In genomic region chrX:68832516-68833447, GRCh38 we compare ENCODE assay signal across 8 cellular contexts. TPM values are rescaled to one million over a fixed set of nuclear protein-coding genes. Genes with fewer than 3 reads are reported as not detected.
DNase-seq lines count a peak whose midpoint lies in the region; ATAC-seq, FAIRE-seq and TF ChIP-seq lines count a peak whose summit lies in the region.
"Had no signal": no experiment of that assay in that cellular context is flagged by ENCODE, and none has a peak within 500 bp of the region (broad histone marks: within the 10 kb centered on the region; RNA-seq: fewer than 3 reads in every experiment).

No MANE protein-coding gene starts in this region.

- no peaks in the 10 kb centered on the region; the same call in 1 of the 2 replicates for H4K20me1 ChIP-seq in Karpas-422 (ENCODE audit: insufficient read depth, low read depth, low read length)

- H3K36me3 ChIP-seq in HUES64 (ENCODE audit: insufficient read depth, low read length) (no peaks in the 10 kb centered on the region), bronchial epithelial cell (ENCODE audit: control insufficient read depth, insufficient read depth, low read length) (peaks cover 5% of the 10 kb centered on the region), lower lobe of right lung (no peaks in the 10 kb centered on the region), Karpas-422 (ENCODE audit: insufficient read depth, low read length) (no peaks in the 10 kb centered on the region)
- H3K36me3 ChIP-seq: adrenal gland had no signal

- H3K27ac ChIP-seq in HUES64 (ENCODE audit: low read depth, low read length) (no peak overlapping the region), lower lobe of right lung (no peak overlapping the region), Karpas-422 (ENCODE audit: low read length) (no peak overlapping the region)

- H3K9me3 ChIP-seq in HUES64 (ENCODE audit: insufficient read depth, low read depth, low read length) (no peaks in the 10 kb centered on the region), lower lobe of right lung (no peaks in the 10 kb centered on the region), Karpas-422 (ENCODE audit: low read length) (no peaks in the 10 kb centered on the region)
- H3K9me3 ChIP-seq: adrenal gland had no signal

- no peak for TF ChIP-seq CTCF in bronchial epithelial cell (IDR thresholded peaks at IDR 0.05; ENCODE audit: insufficient read depth, low read length, severe bottlenecking)
- no peak for TF ChIP-seq CTCF in lower lobe of right lung (IDR thresholded peaks at IDR 0.05)

- no peak overlapping the region for H3K27ac Mint-ChIP-seq in stimulated activated effector memory CD8-positive, alpha-beta T cell treated with anti-CD3 and anti-CD28 coated beads, Interleukin-12 subunit alpha, Interleukin-12 subunit beta, amount 100 ng/mL, for 72 hours

- peak overlapping the region; percentile 43 for H3K4me3 ChIP-seq in HUES64 (ENCODE audit: low read length)
- peak overlapping the region; percentile 79 for H3K4me3 ChIP-seq in bronchial epithelial cell (ENCODE audit: low read depth, low read length)
- H3K4me3 ChIP-seq in lower lobe of right lung, result peak overlapping the region; percentile 75
- H3K4me3 ChIP-seq in Karpas-422 (ENCODE audit: low read length), result no peak overlapping the region

- DNase-seq in bronchial epithelial cell (ENCODE audit: low read depth) (no peak), lower lobe of right lung (no peak), Karpas-422 (no peak), T1000 (lab: John Stamatoyannopoulos, UW) (no peak)
- DNase-seq in stimulated activated effector memory CD8-positive, alpha-beta T cell treated with anti-CD3 and anti-CD28 coated beads, Interleukin-12 subunit alpha, Interleukin-12 subunit beta, amount 100 ng/mL, for 72 hours (ENCODE audit: low spot score in 2 of 2), result no peak

- no peaks in the 10 kb centered on the region for H3K79me2 ChIP-seq in Karpas-422 (ENCODE audit: low read length)

- H3K4me1 ChIP-seq in HUES64 (ENCODE audit: insufficient read depth, low read length), result 0 out of 2 replicates have a peak, but pooled peaks cover 4% of the 10 kb centered on the region
- H3K4me1 ChIP-seq in lower lobe of right lung, result peaks cover 5% of the 10 kb centered on the region
- H3K4me1 ChIP-seq in Karpas-422 (ENCODE audit: low read length), result peaks cover 12% of the 10 kb centered on the region
- H3K4me1 ChIP-seq: adrenal gland had no signal

- no peak for FAIRE-seq in bronchial epithelial cell (lab: Jason Lieb, UNC)

- H3K27me3 ChIP-seq in HUES64 (ENCODE audit: insufficient read depth, low read length), result peaks cover 76% of the 10 kb centered on the region
- H3K27me3 ChIP-seq in bronchial epithelial cell (ENCODE audit: control insufficient read depth, insufficient read depth, low read length), result no peaks in the 10 kb centered on the region
- H3K27me3 ChIP-seq in lower lobe of right lung (ENCODE audit: low read depth), result no peaks in the 10 kb centered on the region
- H3K27me3 ChIP-seq in Karpas-422 (ENCODE audit: low read length), result no peaks in the 10 kb centered on the region
- H3K27me3 ChIP-seq: adrenal gland had no signal

- H3K4me3 Mint-ChIP-seq in stimulated activated effector memory CD8-positive, alpha-beta T cell treated with anti-CD3 and anti-CD28 coated beads, Interleukin-12 subunit alpha, Interleukin-12 subunit beta, amount 100 ng/mL, for 72 hours, result peak overlapping the region; percentile 85

- WGBS in HUES64, result 31% methylated on average over 11 of the region's 12 CpGs

- no peaks in the 10 kb centered on the region for H3K36me3 Mint-ChIP-seq in stimulated activated effector memory CD8-positive, alpha-beta T cell treated with anti-CD3 and anti-CD28 coated beads, Interleukin-12 subunit alpha, Interleukin-12 subunit beta, amount 100 ng/mL, for 72 hours

- peaks cover 31% of the 10 kb centered on the region for H3K4me1 Mint-ChIP-seq in stimulated activated effector memory CD8-positive, alpha-beta T cell treated with anti-CD3 and anti-CD28 coated beads, Interleukin-12 subunit alpha, Interleukin-12 subunit beta, amount 100 ng/mL, for 72 hours

- intact Hi-C loops in lower lobe of right lung (cut with DNase I), result no loop called here

- H3K9me2 ChIP-seq in Karpas-422 (replicated peaks; ENCODE audit: insufficient read depth, low read length), result no peaks in the 10 kb centered on the region

- no peak overlapping the region for H3K4me2 ChIP-seq in Karpas-422 (ENCODE audit: low read depth, low read length, poor library complexity, severe bottlenecking)

- ATAC-seq in lower lobe of right lung (no peak), HG02884 (IDR thresholded peaks at IDR 0.05; ENCODE audit: unreplicated experiment) (no peak)
- ATAC-seq in stimulated activated effector memory CD8-positive, alpha-beta T cell treated with anti-CD3 and anti-CD28 coated beads, Interleukin-12 subunit alpha, Interleukin-12 subunit beta, amount 100 ng/mL, for 72 hours, result no peak

- H3K9ac ChIP-seq in HUES64 (ENCODE audit: low read depth, low read length) (no peak overlapping the region), Karpas-422 (ENCODE audit: low read length) (no peak overlapping the region)

- H3K9me3 Mint-ChIP-seq in stimulated activated effector memory CD8-positive, alpha-beta T cell treated with anti-CD3 and anti-CD28 coated beads, Interleukin-12 subunit alpha, Interleukin-12 subunit beta, amount 100 ng/mL, for 72 hours, result no peaks in the 10 kb centered on the region

- no peak overlapping the region for H2AFZ ChIP-seq in Karpas-422 (ENCODE audit: low read length)

RNA-seq across cellular contexts. Expression of gene EFNB1, which starts 4.0 kb away (rescaled TPM):
- 26.3 TPM for polyA plus RNA-seq in HUES64 (2013, experiment 1 of 2)
- 29.3 TPM for polyA plus RNA-seq in HUES64 (2013, experiment 2 of 2)
- total RNA-seq in bronchial epithelial cell (117 and 159 TPM in 2 replicates), lower lobe of right lung (36.5 TPM)
- 0.67 and 2.5 TPM in 2 replicates for total RNA-seq in Karpas-422 (2014; rRNA removed; shearing (Covaris generic); ENCODE audit: low replicate concordance)

Comparison
In these comparisons a context has a peak if more than half of its experiments do, and no peak if none do; other contexts are left out.
1. RNA of gene EFNB1, which starts 4.0 kb away (total RNA-seq): 117 to 159 TPM in bronchial epithelial cell and 36.5 TPM in lower lobe of right lung (single experiment); 0.67 to 2.5 TPM in Karpas-422; every median in the first group is over 10 times any median in the second.